ENCODE assay signal across 1 cellular context in the genomic region with DNA sequence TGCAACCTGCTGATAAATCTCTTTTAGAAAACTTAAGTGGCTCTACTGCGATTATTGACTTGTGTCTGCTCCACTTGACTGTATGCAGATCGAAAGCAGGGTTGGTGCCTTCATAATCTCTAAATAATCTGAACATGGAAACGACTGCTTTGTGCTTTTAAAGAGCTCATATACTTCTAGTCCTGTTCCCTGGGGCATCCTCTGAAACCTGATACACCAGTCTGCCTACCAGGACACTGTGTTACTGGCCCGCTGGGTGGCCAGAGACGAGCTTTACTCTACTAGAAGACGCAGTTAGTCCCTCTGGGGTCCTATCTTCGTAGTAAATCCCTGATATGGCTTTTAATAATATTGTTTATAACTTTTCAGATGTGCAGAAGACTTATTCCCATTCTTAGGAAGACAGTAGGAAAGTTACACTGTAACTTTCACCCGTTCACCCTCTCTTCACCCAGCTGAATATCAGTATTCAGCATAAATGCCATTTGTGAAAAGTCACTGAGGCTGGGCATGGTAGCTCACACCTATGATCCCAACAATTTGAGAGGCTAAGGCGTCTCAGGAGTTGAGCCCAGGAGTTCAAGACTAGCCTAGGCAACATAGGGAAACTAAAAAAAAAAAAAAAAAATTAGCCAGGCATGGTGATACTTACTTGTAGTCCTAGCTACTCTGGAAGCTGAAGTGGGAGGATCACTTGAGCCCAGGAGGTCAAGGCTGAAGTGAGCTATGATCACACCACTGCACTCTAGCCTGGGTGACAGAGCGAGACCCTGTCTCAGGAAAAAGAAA.
TF ChIP-seq lines count a peak whose summit lies in the region.

No MANE protein-coding gene starts in this region.

TF ChIP-seq in K562, 482 proteins besides CTCF, POLR2A, EP300 and RAD21:
- TF ChIP-seq FOSL1 (tag; conservative IDR thresholded peaks at IDR 0.05) (no peak), TEAD2 (tag; IDR thresholded peaks at IDR 0.05) (no peak), ZNF175 (CRISPR knock-in tag; IDR thresholded peaks at IDR 0.05; ENCODE audit: low read depth) (no peak)
